In genomic region chr22:26852176-26852575, GRCh38 we compare ENCODE assay signal across 17 cellular contexts.
A peak's percentile ranks its signal among the peaks of the same experiment; 100 is the strongest.
DNase-seq lines count a peak whose midpoint lies in the region; ATAC-seq and TF ChIP-seq lines count a peak whose summit lies in the region.
"Had no signal": no experiment of that assay in that cellular context is flagged by ENCODE, and none has a peak within 500 bp of the region (broad histone marks: within the 10 kb centered on the region; RNA-seq: fewer than 3 reads in every experiment).

No MANE protein-coding gene starts in this region.

- no peak overlapping the region for H2AFZ ChIP-seq in H9 (ENCODE audit: low read length)

- no peaks in the 10 kb centered on the region for H3K9me3 Mint-ChIP-seq in H9
- H3K9me3 Mint-ChIP-seq in osteocyte (ENCODE audit: unreplicated experiment), result no peaks in the 10 kb centered on the region

- H4K20me1 ChIP-seq in H9 (ENCODE audit: control insufficient read depth, insufficient read depth, insufficient read length), result no peaks in the 10 kb centered on the region

- no peak overlapping the region for H3K23ac ChIP-seq in H9 (ENCODE audit: insufficient read length, low read depth, low read length)

- no peak overlapping the region for H2AK5ac ChIP-seq in H9 (ENCODE audit: insufficient read length, low read length)

- no peak overlapping the region for H3K56ac ChIP-seq in H9 (ENCODE audit: insufficient read length, low read depth, low read length)

- no peak overlapping the region for H2BK120ac ChIP-seq in H9 (ENCODE audit: low read depth, low read length, poor library complexity, severe bottlenecking)

- no peak overlapping the region for H3K27ac Mint-ChIP-seq in H9
- no peak overlapping the region for H3K27ac Mint-ChIP-seq in osteocyte (ENCODE audit: unreplicated experiment)
- H3K27ac Mint-ChIP-seq: naive thymus-derived CD4-positive, alpha-beta T cell had no signal

- no peak overlapping the region for H3K4me3 ChIP-seq in psoas muscle
- H3K4me3 ChIP-seq: BLaER1 treated with 17β-estradiol and CSF1 and Interleukin-3, amounts not matched to agents 10 nM and 100 nM; heart right ventricle; left lung had no signal

- H3K9me3 ChIP-seq in H9 (ENCODE audit: control insufficient read depth, low read depth, low read length) (no peaks in the 10 kb centered on the region), psoas muscle (no peaks in the 10 kb centered on the region)
- H3K9me3 ChIP-seq: BLaER1 treated with 17β-estradiol and CSF1 and Interleukin-3, amounts not matched to agents 10 nM and 100 nM; heart right ventricle; left lung had no signal

- WGBS in H9 (ENCODE audit: extremely low coverage, insufficient read length, low lambda C conversion rate), result no CpG with 5 or more reads among the region's 6 CpGs
- WGBS in psoas muscle, 3 donors, result 48 to 58% (median 52%) methylated on average over 6 of the region's 6 CpGs

- H3K27me3 Mint-ChIP-seq in H9 (ENCODE audit: low read depth), result peaks cover 37% of the 10 kb centered on the region
- no peaks in the 10 kb centered on the region for H3K27me3 Mint-ChIP-seq in osteocyte (ENCODE audit: unreplicated experiment)
- H3K27me3 Mint-ChIP-seq: naive thymus-derived CD4-positive, alpha-beta T cell had no signal

- H4K5ac ChIP-seq in H9 (ENCODE audit: insufficient read length, low read depth, low read length), result no peak overlapping the region

- intact Hi-C loops in psoas muscle (cut with DNase I), result no loop called here

- no peak overlapping the region for H3T11ph ChIP-seq in H9 (ENCODE audit: low read length)

- H3K79me1 ChIP-seq in H9 (ENCODE audit: insufficient read depth, low read depth, low read length, poor library complexity, severe bottlenecking), result no peaks in the 10 kb centered on the region

- H3K4me1 ChIP-seq in H9 (ENCODE audit: insufficient read depth, low read length) (no peaks in the 10 kb centered on the region), psoas muscle (no peaks in the 10 kb centered on the region)
- H3K4me1 ChIP-seq: left lung had no signal

- no peaks in the 10 kb centered on the region for H3K36me3 ChIP-seq in psoas muscle (ENCODE audit: insufficient read depth in 1 of 2, low read depth in 1 of 2)
- H3K36me3 ChIP-seq: BLaER1 treated with 17β-estradiol and CSF1 and Interleukin-3, amounts not matched to agents 10 nM and 100 nM; heart right ventricle; left lung had no signal

- H3K27ac ChIP-seq in H9 (ENCODE audit: insufficient read length, low read depth, low read length) (no peak overlapping the region), psoas muscle (no peak overlapping the region)
- H3K27ac ChIP-seq: BLaER1 treated with 17β-estradiol and CSF1 and Interleukin-3, amounts not matched to agents 10 nM and 100 nM; heart right ventricle; left lung had no signal

- H2BK20ac ChIP-seq in H9 (ENCODE audit: low read depth, low read length, poor library complexity, severe bottlenecking), result no peak overlapping the region

- H3K79me2 ChIP-seq in H9 (ENCODE audit: insufficient read depth, low read length), result no peaks in the 10 kb centered on the region

- no peak for TF ChIP-seq CTCF in H9 (conservative IDR thresholded peaks at IDR 0.05)
- TF ChIP-seq CTCF in osteocyte (IDR thresholded peaks at IDR 0.05), result no peak
- no peak for TF ChIP-seq CTCF in psoas muscle (IDR thresholded peaks at IDR 0.05)

- no peak overlapping the region for H3K9ac ChIP-seq in H9 (ENCODE audit: extremely low read depth, insufficient read length, low read length)
- H3K9ac ChIP-seq: BLaER1 treated with 17β-estradiol and CSF1 and Interleukin-3, amounts not matched to agents 10 nM and 100 nM had no signal

- H3K4me1 Mint-ChIP-seq in H9 (peaks cover 9 to 12% of the 10 kb centered on the region in 2 experiments), osteocyte (ENCODE audit: unreplicated experiment) (peaks cover 12% of the 10 kb centered on the region)

- ATAC-seq in psoas muscle, result no peak
- ATAC-seq: heart right ventricle; left lung; naive thymus-derived CD4-positive, alpha-beta T cell had no signal

- H3K4me2 ChIP-seq in H9 (ENCODE audit: insufficient read depth, insufficient read length, low read length), result peak overlapping the region; percentile 11
- H3K4me2 ChIP-seq: BLaER1 treated with 17β-estradiol and CSF1 and Interleukin-3, amounts not matched to agents 10 nM and 100 nM had no signal

- no peak overlapping the region for H4K8ac ChIP-seq in H9 (replicated peaks; ENCODE audit: insufficient read length, low read depth, low read length)

- H3K23me2 ChIP-seq in H9 (ENCODE audit: insufficient read length, low read depth, low read length, poor library complexity, severe bottlenecking), result no peaks in the 10 kb centered on the region

- no peak overlapping the region for H3K4ac ChIP-seq in H9 (ENCODE audit: low read depth, low read length)

- no peak overlapping the region for H4K91ac ChIP-seq in H9 (ENCODE audit: insufficient read length, low read depth, low read length)

- H3K4me3 Mint-ChIP-seq in H9, result no peak overlapping the region
- no peak overlapping the region for H3K4me3 Mint-ChIP-seq in osteocyte (ENCODE audit: unreplicated experiment)
- H3K4me3 Mint-ChIP-seq: naive thymus-derived CD4-positive, alpha-beta T cell had no signal

- H3K27me3 ChIP-seq in H9 (ENCODE audit: insufficient read depth, low read length), result 0 out of 2 replicates have a peak, but pooled peaks cover 2% of the 10 kb centered on the region
- no peaks in the 10 kb centered on the region for H3K27me3 ChIP-seq in psoas muscle (ENCODE audit: insufficient read depth in 3 of 3, low read length in 2 of 3)
- H3K27me3 ChIP-seq: BLaER1 treated with 17β-estradiol and CSF1 and Interleukin-3, amounts not matched to agents 10 nM and 100 nM; heart right ventricle; left lung had no signal

- no peak overlapping the region for H3K14ac ChIP-seq in H9 (ENCODE audit: insufficient read depth, low read length)

- H2BK5ac ChIP-seq in H9 (ENCODE audit: insufficient read length, low read length), result no peak overlapping the region

- H2BK12ac ChIP-seq in H9 (ENCODE audit: insufficient read length, low read depth, low read length), result no peak overlapping the region

- DNase-seq in H9 (peak; percentile 76), OCI-M1 (lab: John Stamatoyannopoulos, UW) (peak; percentile 63), iPS DF 19.7 (ENCODE audit: low read depth, low spot score) (peak; percentile 57), osteocyte (ENCODE audit: extremely low spot score, unreplicated experiment) (peak; percentile 36), T-helper 1 cell (no peak), psoas muscle (no peak), HCEC 1CT (no peak)
- DNase-seq: dermis blood vessel endothelial cell; DMS53; heart right ventricle; left lung; MV-4-11; naive thymus-derived CD4-positive, alpha-beta T cell; NCI-H2107; NCI-H69; stimulated activated CD4-positive, alpha-beta T cell treated with anti-CD3 and anti-CD28 coated beads, Interleukin-1b, Interleukin-23, amount 100 ng/mL, for 48 hours had no signal

- no peak overlapping the region for H2BK15ac ChIP-seq in H9 (ENCODE audit: low read depth, low read length)

- H3K18ac ChIP-seq in H9 (ENCODE audit: insufficient read length, low read depth, low read length), result no peak overlapping the region

- H3K36me3 Mint-ChIP-seq in H9 (ENCODE audit: insufficient read depth in 1 of 3, low read depth in 3 of 3) (no peaks in the 10 kb centered on the region), osteocyte (ENCODE audit: unreplicated experiment) (no peaks in the 10 kb centered on the region)

Comparison
In these comparisons a context has a peak if more than half of its experiments do, and no peak if none do; other contexts are left out.
1. DNase-seq: peak in H9 (single experiment), OCI-M1 (single experiment), iPS DF 19.7 (single experiment) and osteocyte (single experiment); none in T-helper 1 cell (0 of 5), psoas muscle (0 of 2) and HCEC 1CT (single experiment).